21 cellular contexts compared by ENCODE assay signal in genomic region chr21:25467891-25468290, GRCh38.
DNase-seq lines count a peak whose midpoint lies in the region; FAIRE-seq and TF ChIP-seq lines count a peak whose summit lies in the region.
"Had no signal": no experiment of that assay in that cellular context is flagged by ENCODE, and none has a peak within 500 bp of the region (broad histone marks: within the 10 kb centered on the region; RNA-seq: fewer than 3 reads in every experiment).

No MANE protein-coding gene starts in this region.

- H3K4me3 ChIP-seq in bronchial epithelial cell (ENCODE audit: low read depth, low read length) (no peak overlapping the region), foreskin fibroblast (ENCODE audit: low read depth in 1 of 2, low read length in 2 of 2) (no peak overlapping the region)
- H3K4me3 ChIP-seq: MG63 had no signal

- peaks cover 49% of the 10 kb centered on the region for H3K4me1 Mint-ChIP-seq in activated naive CD8-positive, alpha-beta T cell (ENCODE audit: low read depth)
- peaks cover 51% of the 10 kb centered on the region for H3K4me1 Mint-ChIP-seq in activated naive CD8-positive, alpha-beta T cell treated with anti-CD3 and anti-CD28 coated beads for 36 hours

- peaks cover 18% of the 10 kb centered on the region for H3K36me3 Mint-ChIP-seq in activated naive CD8-positive, alpha-beta T cell
- peaks cover 53% of the 10 kb centered on the region for H3K36me3 Mint-ChIP-seq in activated naive CD8-positive, alpha-beta T cell treated with anti-CD3 and anti-CD28 coated beads for 36 hours
- H3K36me3 Mint-ChIP-seq: CD4-positive, CD25-positive, alpha-beta regulatory T cell had no signal

- DNase-seq in activated naive CD8-positive, alpha-beta T cell treated with anti-CD3 and anti-CD28 coated beads for 36 hours, result no peak
- DNase-seq in HCEC 1CT (peak; percentile 9), bronchial epithelial cell (ENCODE audit: low read depth) (peak; percentile 44), foreskin fibroblast (peak; percentile 5 to 23), medulla oblongata (ENCODE audit: extremely low spot score) (no peak)
- DNase-seq in stimulated activated CD4-positive, alpha-beta T cell treated with anti-CD3 and anti-CD28 coated beads, Interleukin-4, amount 100 ng/mL, for 1 hour, result no peak
- DNase-seq: CD4-positive, CD25-positive, alpha-beta regulatory T cell; EL; GF-D8; H7; HFFc6; MG63; NCI-H1092 treated with DMSO at 0.1 percent for 48 hours; NCI-H1436 treated with DMSO at 0.1 percent for 48 hours; NCI-H1930; NCI-H226; NCI-H510A treated with DMSO at 0.1 percent for 48 hours; NCI-H748 treated with DMSO at 0.1 percent for 48 hours; SHP77 treated with DMSO at 0.1 percent for 48 hours had no signal

- TF ChIP-seq CTCF in bronchial epithelial cell (IDR thresholded peaks at IDR 0.05; ENCODE audit: insufficient read depth, low read length, severe bottlenecking) (no peak), foreskin fibroblast (IDR thresholded peaks at IDR 0.05; ENCODE audit: low read depth, low read length) (no peak)

- FAIRE-seq in bronchial epithelial cell (lab: Jason Lieb, UNC), result no peak

- no peak overlapping the region for H3K4me3 Mint-ChIP-seq in activated naive CD8-positive, alpha-beta T cell
- H3K4me3 Mint-ChIP-seq in activated naive CD8-positive, alpha-beta T cell treated with anti-CD3 and anti-CD28 coated beads for 36 hours, result no peak overlapping the region
- H3K4me3 Mint-ChIP-seq: CD4-positive, CD25-positive, alpha-beta regulatory T cell; HFFc6; IgD-negative memory B cell had no signal

- no peaks in the 10 kb centered on the region for H3K27me3 Mint-ChIP-seq in activated naive CD8-positive, alpha-beta T cell
- H3K27me3 Mint-ChIP-seq in activated naive CD8-positive, alpha-beta T cell treated with anti-CD3 and anti-CD28 coated beads for 36 hours, result no peaks in the 10 kb centered on the region
- H3K27me3 Mint-ChIP-seq: CD4-positive, CD25-positive, alpha-beta regulatory T cell; IgD-negative memory B cell had no signal

- peak overlapping the region; percentile 37 for H3K27ac Mint-ChIP-seq in activated naive CD8-positive, alpha-beta T cell
- no peak overlapping the region for H3K27ac Mint-ChIP-seq in activated naive CD8-positive, alpha-beta T cell treated with anti-CD3 and anti-CD28 coated beads for 36 hours
- H3K27ac Mint-ChIP-seq: CD4-positive, CD25-positive, alpha-beta regulatory T cell; HFFc6; IgD-negative memory B cell had no signal

- H3K27me3 ChIP-seq in bronchial epithelial cell (ENCODE audit: control insufficient read depth, insufficient read depth, low read length), result no peaks in the 10 kb centered on the region
- H3K27me3 ChIP-seq: MG63 had no signal

- H3K9me3 Mint-ChIP-seq in activated naive CD8-positive, alpha-beta T cell (ENCODE audit: low read depth), result peaks cover 3% of the 10 kb centered on the region
- H3K9me3 Mint-ChIP-seq in activated naive CD8-positive, alpha-beta T cell treated with anti-CD3 and anti-CD28 coated beads for 36 hours, result peaks cover 26% of the 10 kb centered on the region
- H3K9me3 Mint-ChIP-seq: HFFc6 had no signal

- no peaks in the 10 kb centered on the region for H3K36me3 ChIP-seq in bronchial epithelial cell (ENCODE audit: control insufficient read depth, insufficient read depth, low read length)
- H3K36me3 ChIP-seq: MG63 had no signal

Comparison
In these comparisons a context has a peak if more than half of its experiments do, and no peak if none do; other contexts are left out.
1. DNase-seq: peak in HCEC 1CT (single experiment), bronchial epithelial cell (single experiment) and foreskin fibroblast (2 of 2); none in activated naive CD8-positive, alpha-beta T cell treated with anti-CD3 and anti-CD28 coated beads for 36 hours (single experiment), medulla oblongata (single experiment) and stimulated activated CD4-positive, alpha-beta T cell treated with anti-CD3 and anti-CD28 coated beads, Interleukin-4, amount 100 ng/mL, for 1 hour (single experiment).